In genomic region chr15:31489801-31490646, GRCh38 we compare ENCODE assay signal across 8 cellular contexts.
DNase-seq lines count a peak whose midpoint lies in the region; ATAC-seq, FAIRE-seq and TF ChIP-seq lines count a peak whose summit lies in the region.

No MANE protein-coding gene starts in this region.

- TF ChIP-seq POLR2A in A549 (IDR thresholded peaks at IDR 0.05; ENCODE audit: low read length) (no peak), NB4 (IDR thresholded peaks at IDR 0.05; ENCODE audit: extremely low read depth, insufficient read length) (no peak)

- H3K27ac Mint-ChIP-seq in activated CD4-positive, alpha-beta memory T cell treated with anti-CD3 and anti-CD28 coated beads, Interleukin-2, amount 10 ng/mL, durations not matched to agents 7 days and 5 days = no peak overlapping the region
- no peak overlapping the region for H3K27ac Mint-ChIP-seq in neural crest cell (ENCODE audit: unreplicated experiment)

- peak; percentile 80 to 81 for TF ChIP-seq RAD21 in A549 (conservative IDR thresholded peaks at IDR 0.05 in 1 of 2, IDR thresholded peaks at IDR 0.05 in 1 of 2)

- H3K9me2 ChIP-seq in DOHH2 (replicated peaks; ENCODE audit: control insufficient read depth, low read length) = no peaks in the 10 kb centered on the region

- H3K27ac ChIP-seq in A549 (peak overlapping the region; percentile 63 to 67), DOHH2 (ENCODE audit: low read depth, low read length) (no peak overlapping the region)

- no peaks in the 10 kb centered on the region for H3K79me2 ChIP-seq in DOHH2 (ENCODE audit: control insufficient read depth, low read length)

- CTCF ChIA-PET in A549 (lab: Yijun Ruan, JAX) = interaction anchor here (0.5 to 6.3 kb wide), 50 partner anchors 8 to 829 kb away, joined by 3 to 254 read pairs (median 5); no protein-coding TSS in a partner anchor
- CTCF ChIA-PET in activated CD4-positive, alpha-beta memory T cell treated with anti-CD3 and anti-CD28 coated beads, Interleukin-2, amount 10 ng/mL, durations not matched to agents 7 days and 5 days (lab: Charles Lee) = interaction anchor here (0.7 to 6.3 kb wide), 27 partner anchors 9 to 733 kb away, joined by 3 to 128 read pairs (median 4); partner anchors contain the start of gene TRPM1

- H3K36me3 ChIP-seq in DOHH2 (ENCODE audit: control insufficient read depth, low read length) = no peaks in the 10 kb centered on the region

- peaks cover 19% of the 10 kb centered on the region for H3K9me3 Mint-ChIP-seq in activated CD4-positive, alpha-beta memory T cell treated with anti-CD3 and anti-CD28 coated beads, Interleukin-2, amount 10 ng/mL, durations not matched to agents 7 days and 5 days
- peaks cover 14% of the 10 kb centered on the region for H3K9me3 Mint-ChIP-seq in neural crest cell

- DNase-seq in A549 (ENCODE audit: low read depth in 1 of 2, low spot score in 1 of 2) (peak; percentile 75 to 87), NB4 (ENCODE audit: low read depth) (peak; percentile 64), fibroblast of pulmonary artery (ENCODE audit: low read depth) (peak; percentile 74), neural crest cell (ENCODE audit: low read depth, low spot score) (peak; percentile 32)
- DNase-seq in activated CD4-positive, alpha-beta memory T cell treated with anti-CD3 and anti-CD28 coated beads, Interleukin-2, amount 10 ng/mL, durations not matched to agents 7 days and 5 days = peak; percentile 53

- POLR2A ChIA-PET in A549 (lab: Yijun Ruan, JAX) = no interaction called here
- POLR2A ChIA-PET in activated CD4-positive, alpha-beta memory T cell treated with anti-CD3 and anti-CD28 coated beads, Interleukin-2, amount 10 ng/mL, durations not matched to agents 7 days and 5 days (lab: Charles Lee) = interaction anchor here (0.6 to 2.0 kb wide), 7 partner anchors 55 to 275 kb away, joined by 3 to 11 read pairs (median 3); partner anchors contain the start of gene KLF13

- no peak overlapping the region for H3K4me3 ChIP-seq in A549
- H3K4me3 ChIP-seq in DOHH2 (ENCODE audit: low read length) = no peak overlapping the region
- H3K4me3 ChIP-seq in NB4 (ENCODE audit: low read depth, low read length) = no peak overlapping the region
- H3K4me3 ChIP-seq in fibroblast of pulmonary artery (replicated peaks; ENCODE audit: low read depth, low read length) = no peak overlapping the region

- peak; percentile 57 to 76 for ATAC-seq in A549
- ATAC-seq in HG03108 (IDR thresholded peaks at IDR 0.05; ENCODE audit: unreplicated experiment) = no peak
- no peak for ATAC-seq in GM18909 (IDR thresholded peaks at IDR 0.05; ENCODE audit: poor library complexity, unreplicated experiment)

- H3K4me1 Mint-ChIP-seq in activated CD4-positive, alpha-beta memory T cell treated with anti-CD3 and anti-CD28 coated beads, Interleukin-2, amount 10 ng/mL, durations not matched to agents 7 days and 5 days = peaks cover 52% of the 10 kb centered on the region
- peaks cover 16% of the 10 kb centered on the region for H3K4me1 Mint-ChIP-seq in neural crest cell

- no peak overlapping the region for H3K4me3 Mint-ChIP-seq in activated CD4-positive, alpha-beta memory T cell treated with anti-CD3 and anti-CD28 coated beads, Interleukin-2, amount 10 ng/mL, durations not matched to agents 7 days and 5 days
- no peak overlapping the region for H3K4me3 Mint-ChIP-seq in neural crest cell

- TF ChIP-seq CTCF in A549 (IDR thresholded peaks at IDR 0.05) = peak; percentile 82
- TF ChIP-seq CTCF in DOHH2 (IDR thresholded peaks at IDR 0.05; ENCODE audit: low read depth, low read length, poor library complexity, severe bottlenecking) = peak; percentile 94
- TF ChIP-seq CTCF in NB4 (IDR thresholded peaks at IDR 0.05; ENCODE audit: low read depth, low read length) = peak; percentile 83
- TF ChIP-seq CTCF in fibroblast of pulmonary artery (IDR thresholded peaks at IDR 0.05; ENCODE audit: low read length, missing control alignments) = peak; percentile 93
- peak; percentile 89 for TF ChIP-seq CTCF in neural crest cell (conservative IDR thresholded peaks at IDR 0.05)

- peaks cover 25% of the 10 kb centered on the region for H3K4me1 ChIP-seq in A549
- peaks cover 20% of the 10 kb centered on the region for H3K4me1 ChIP-seq in DOHH2 (ENCODE audit: control insufficient read depth, low read length)

- no peaks in the 10 kb centered on the region for H3K27me3 Mint-ChIP-seq in activated CD4-positive, alpha-beta memory T cell treated with anti-CD3 and anti-CD28 coated beads, Interleukin-2, amount 10 ng/mL, durations not matched to agents 7 days and 5 days
- H3K27me3 Mint-ChIP-seq in neural crest cell (ENCODE audit: low read depth) = peaks cover 21% of the 10 kb centered on the region

- no peak for TF ChIP-seq EP300 in A549 (IDR thresholded peaks at IDR 0.05)

- no peaks in the 10 kb centered on the region for H3F3A ChIP-seq in DOHH2 (ENCODE audit: control insufficient read depth, insufficient read depth)

- no peaks in the 10 kb centered on the region for H3K27me3 ChIP-seq in DOHH2 (ENCODE audit: control insufficient read depth, low read length)

- H4K20me1 ChIP-seq in DOHH2 (ENCODE audit: control insufficient read depth, insufficient read depth, low read depth, low read length) = no peaks in the 10 kb centered on the region

- H3K36me3 Mint-ChIP-seq in activated CD4-positive, alpha-beta memory T cell treated with anti-CD3 and anti-CD28 coated beads, Interleukin-2, amount 10 ng/mL, durations not matched to agents 7 days and 5 days (ENCODE audit: low read depth) = peaks cover 15% of the 10 kb centered on the region
- peaks cover 11% of the 10 kb centered on the region for H3K36me3 Mint-ChIP-seq in neural crest cell (ENCODE audit: low read depth)

- H3K4me2 ChIP-seq in A549 (peak overlapping the region; percentile 61), DOHH2 (ENCODE audit: low read length) (0 out of 2 replicates have a peak overlapping the region, but pooled peaks have one; percentile 8)

- 37% methylated on average over 11 of the region's 12 CpGs for WGBS in A549 (ENCODE audit: missing lambda C conversion rate)

- H3K9me3 ChIP-seq in A549 (peaks cover 35% of the 10 kb centered on the region), DOHH2 (ENCODE audit: control insufficient read depth, insufficient read depth, low read length) (peaks cover 13% of the 10 kb centered on the region)

- peak; percentile 80 for FAIRE-seq in A549 (lab: Jason Lieb, UNC)

TF ChIP-seq in A549, 52 proteins besides CTCF, POLR2A, EP300 and RAD21:
- TF ChIP-seq JUN (IDR thresholded peaks at IDR 0.05) = no peak
- TF ChIP-seq EHMT2 (IDR thresholded peaks at IDR 0.05; ENCODE audit: low read depth) = no peak
- no peak for TF ChIP-seq KDM5A (IDR thresholded peaks at IDR 0.05)
- TF ChIP-seq, protein P1, sequence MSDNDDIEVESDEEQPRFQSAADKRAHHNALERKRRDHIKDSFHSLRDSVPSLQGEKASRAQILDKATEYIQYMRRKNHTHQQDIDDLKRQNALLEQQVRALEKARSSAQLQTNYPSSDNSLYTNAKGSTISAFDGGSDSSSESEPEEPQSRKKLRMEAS (IDR thresholded peaks at IDR 0.05) = 0 out of 2 replicates have a peak, but pooled peaks have one; percentile 15
- TF ChIP-seq, protein P2, sequence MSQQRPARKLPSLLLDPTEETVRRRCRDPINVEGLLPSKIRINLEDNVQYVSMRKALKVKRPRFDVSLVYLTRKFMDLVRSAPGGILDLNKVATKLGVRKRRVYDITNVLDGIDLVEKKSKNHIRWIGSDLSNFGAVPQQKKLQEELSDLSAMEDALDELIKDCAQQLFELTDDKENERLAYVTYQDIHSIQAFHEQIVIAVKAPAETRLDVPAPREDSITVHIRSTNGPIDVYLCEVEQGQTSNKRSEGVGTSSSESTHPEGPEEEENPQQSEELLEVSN (IDR thresholded peaks at IDR 0.05; ENCODE audit: borderline replicate concordance, low read depth) = no peak
- TF ChIP-seq NFE2L2 (conservative IDR thresholded peaks at IDR 0.05; ENCODE audit: low read length) = no peak
- no peak for TF ChIP-seq RCOR1 (IDR thresholded peaks at IDR 0.05; ENCODE audit: low read depth, low read length)
- TF ChIP-seq SMC3 (IDR thresholded peaks at IDR 0.05) = peak; percentile 91
- no peak for TF ChIP-seq MAZ (IDR thresholded peaks at IDR 0.05; ENCODE audit: borderline replicate concordance, low read depth, low read length)
- TF ChIP-seq GATA3 (IDR thresholded peaks at IDR 0.05; ENCODE audit: borderline replicate concordance) = no peak
- TF ChIP-seq BHLHE40 (IDR thresholded peaks at IDR 0.05; ENCODE audit: low read depth, low read length) = no peak
- TF ChIP-seq TP53 (CRISPR knock-in tag; IDR thresholded peaks at IDR 0.05) = no peak
- no peak for TF ChIP-seq CHD4 (IDR thresholded peaks at IDR 0.05; ENCODE audit: borderline replicate concordance)

Comparison
In these comparisons a context has a peak if more than half of its experiments do, and no peak if none do; other contexts are left out.
1. ATAC-seq: peak in A549 (2 of 2); none in HG03108 (single experiment) and GM18909 (single experiment).
2. Peak in every context shown above with its lines, with median percentiles within 50 percentile points of each other: DNase-seq and CTCF ChIP-seq.